Comparison of ENCODE assay signal across 8 cellular contexts in the genomic region with DNA sequence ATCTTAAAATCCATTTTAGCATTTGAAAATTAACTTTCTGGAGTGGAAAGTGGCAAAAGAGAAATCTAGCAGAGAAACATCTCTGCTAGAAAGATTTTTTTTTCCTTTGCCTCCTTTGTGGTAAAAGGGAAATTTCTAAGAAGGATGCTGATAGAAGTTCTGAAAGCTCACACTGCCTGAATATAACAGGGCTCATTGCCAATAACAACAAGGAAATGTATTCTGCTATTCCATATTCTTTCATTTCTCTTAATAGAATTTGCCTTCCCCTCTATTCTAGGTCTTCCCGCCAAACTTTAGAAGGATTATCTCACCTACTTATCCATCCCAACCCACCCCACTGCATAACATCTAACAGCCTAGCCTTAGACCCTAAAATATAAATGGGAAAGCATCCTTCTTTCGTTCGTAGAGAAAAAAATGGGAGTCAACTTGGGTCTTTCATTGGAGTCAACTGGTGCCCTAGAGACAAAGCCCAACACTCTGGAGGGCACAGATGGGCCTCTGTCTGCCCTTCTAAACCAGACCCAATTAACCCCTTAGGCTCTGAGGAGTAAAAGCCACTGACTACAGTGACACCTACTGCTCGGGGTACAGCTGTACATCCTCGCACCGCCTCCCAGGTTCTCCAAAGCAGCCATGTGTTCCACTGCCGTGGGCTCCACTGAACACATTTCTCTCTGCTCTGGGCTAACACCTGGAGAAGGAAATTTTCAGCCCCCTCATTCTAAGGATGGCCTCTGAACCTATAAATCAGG.
DNase-seq lines count a peak whose midpoint lies in the region; ATAC-seq and TF ChIP-seq lines count a peak whose summit lies in the region.

No MANE protein-coding gene starts in this region.

- H3K27ac Mint-ChIP-seq in activated T-helper 17 cell treated with anti-CD3 and anti-CD28 coated beads, Interleukin-2, amount 50 U/mL, for 72 hours, result no peak overlapping the region

- no peaks in the 10 kb centered on the region for H3K36me3 ChIP-seq in upper lobe of left lung

- ATAC-seq in activated T-cell treated with anti-CD3 and anti-CD28 coated beads, Interleukin-2, amount 50 U/mL, for 4 hours, result no peak
- ATAC-seq in activated T-helper 17 cell treated with anti-CD3 and anti-CD28 coated beads, Interleukin-2, amount 50 U/mL, for 72 hours (replicated peaks), result no peak
- no peak for ATAC-seq in upper lobe of left lung (ENCODE audit: low FRiP score in 2 of 2)
- no peak for ATAC-seq in HG03354 (IDR thresholded peaks at IDR 0.05; ENCODE audit: poor library complexity, severe bottlenecking, unreplicated experiment)

- H3K27me3 ChIP-seq in upper lobe of left lung, result no peaks in the 10 kb centered on the region

- peaks cover 11 to 43% (median 29%) of the 10 kb centered on the region in 4 donors for H3K4me1 ChIP-seq in upper lobe of left lung

- WGBS in upper lobe of left lung, 2 donors, result 80 to 86% methylated on average over 7 of the region's 7 CpGs

- no peak for TF ChIP-seq POLR2A in upper lobe of left lung (IDR thresholded peaks at IDR 0.05)

- H3K27me3 Mint-ChIP-seq in activated T-cell treated with anti-CD3 and anti-CD28 coated beads, Interleukin-2, amount 50 U/mL, for 4 hours (ENCODE audit: low read depth), result peaks cover 24% of the 10 kb centered on the region
- peaks cover 27% of the 10 kb centered on the region for H3K27me3 Mint-ChIP-seq in activated T-helper 17 cell treated with anti-CD3 and anti-CD28 coated beads, Interleukin-2, amount 50 U/mL, for 72 hours

- H3K9me3 ChIP-seq in upper lobe of left lung, result no peaks in the 10 kb centered on the region

- DNase-seq in activated T-cell treated with anti-CD3 and anti-CD28 coated beads, Interleukin-2, amount 50 U/mL, for 4 hours, result no peak
- no peak for DNase-seq in activated T-cell treated with anti-CD3 and anti-CD28 coated beads, Interleukin-2, amount 50 U/mL, for 1 hour
- DNase-seq in NCI-H2081 (lab: John Stamatoyannopoulos, UW), result peak; percentile 72 to 89
- DNase-seq in islet precursor cell, result peak; percentile 71
- no peak for DNase-seq in upper lobe of left lung
- DNase-seq in cerebellar cortex (ENCODE audit: low spot score), result no peak

- H3K4me3 ChIP-seq in upper lobe of left lung, result peak overlapping the region in 2 of 4 donors; percentile 19 to 44

- no peak for TF ChIP-seq CTCF in upper lobe of left lung (IDR thresholded peaks at IDR 0.05)

- H3K36me3 Mint-ChIP-seq in activated T-cell treated with anti-CD3 and anti-CD28 coated beads, Interleukin-2, amount 50 U/mL, for 4 hours (ENCODE audit: insufficient read depth), result no peaks in the 10 kb centered on the region
- H3K36me3 Mint-ChIP-seq in activated T-helper 17 cell treated with anti-CD3 and anti-CD28 coated beads, Interleukin-2, amount 50 U/mL, for 72 hours (ENCODE audit: low read depth), result no peaks in the 10 kb centered on the region

- peak overlapping the region; percentile 72 for H3K4me3 Mint-ChIP-seq in activated T-cell treated with anti-CD3 and anti-CD28 coated beads, Interleukin-2, amount 50 U/mL, for 4 hours
- H3K4me3 Mint-ChIP-seq in activated T-helper 17 cell treated with anti-CD3 and anti-CD28 coated beads, Interleukin-2, amount 50 U/mL, for 72 hours, result peak overlapping the region; percentile 72

- no peaks in the 10 kb centered on the region for H3K9me3 Mint-ChIP-seq in activated T-cell treated with anti-CD3 and anti-CD28 coated beads, Interleukin-2, amount 50 U/mL, for 4 hours
- H3K9me3 Mint-ChIP-seq in activated T-helper 17 cell treated with anti-CD3 and anti-CD28 coated beads, Interleukin-2, amount 50 U/mL, for 72 hours, result no peaks in the 10 kb centered on the region

- no peak for TF ChIP-seq EP300 in upper lobe of left lung (IDR thresholded peaks at IDR 0.05)

- H3K27ac ChIP-seq in upper lobe of left lung, result peak overlapping the region in 3 of 4 donors; percentile 36 to 75 (median 70)

- H3K4me1 Mint-ChIP-seq in activated T-cell treated with anti-CD3 and anti-CD28 coated beads, Interleukin-2, amount 50 U/mL, for 4 hours (ENCODE audit: low read depth), result peaks cover 35% of the 10 kb centered on the region
- H3K4me1 Mint-ChIP-seq in activated T-helper 17 cell treated with anti-CD3 and anti-CD28 coated beads, Interleukin-2, amount 50 U/mL, for 72 hours, result peaks cover 10% of the 10 kb centered on the region

Comparison
In these comparisons a context has a peak if more than half of its experiments do, and no peak if none do; other contexts are left out.
1. DNase-seq: peak in NCI-H2081 (2 of 2) and islet precursor cell (single experiment); none in activated T-cell treated with anti-CD3 and anti-CD28 coated beads, Interleukin-2, amount 50 U/mL, for 4 hours (single experiment), activated T-cell treated with anti-CD3 and anti-CD28 coated beads, Interleukin-2, amount 50 U/mL, for 1 hour (single experiment), upper lobe of left lung (0 of 2) and cerebellar cortex (single experiment).